Comparison of ENCODE assay signal across 1 cellular context in genomic region chr10:73110345-73110849, GRCh38.
A peak's percentile ranks its signal among the peaks of the same experiment; 100 is the strongest.
TF ChIP-seq lines count a peak whose summit lies in the region.

Gene NUDT13 (plus strand): TSS chr10:73110455. CDS start chr10:73114366, 3,911 bp downstream.

TF ChIP-seq in K562, 482 proteins besides CTCF, POLR2A, EP300 and RAD21 (continued from another document and continues in another):
- TF ChIP-seq NCOA1 (IDR thresholded peaks at IDR 0.05; ENCODE audit: low read depth) (peak; percentile 11; the same call in 1 of the 2 replicates), MTA3 (IDR thresholded peaks at IDR 0.05; ENCODE audit: borderline replicate concordance) (no peak), OTX1 (CRISPR knock-in tag; IDR thresholded peaks at IDR 0.05) (no peak), BRD9 (IDR thresholded peaks at IDR 0.05; ENCODE audit: low read depth, partially characterized antibody) (no peak), NKRF (IDR thresholded peaks at IDR 0.05; ENCODE audit: borderline replicate concordance) (no peak), HDGF (IDR thresholded peaks at IDR 0.05) (no peak), ILK (tag; IDR thresholded peaks at IDR 0.05; ENCODE audit: borderline replicate concordance, low read depth) (no peak), ARNT (IDR thresholded peaks at IDR 0.05) (peak; percentile 63 to 90; a peak in 3 of 4 replicates), ZSCAN32 (CRISPR knock-in tag; IDR thresholded peaks at IDR 0.05) (no peak), ESRRA (IDR thresholded peaks at IDR 0.05; ENCODE audit: borderline replicate concordance, low read depth) (no peak; the same call in 1 of the 2 replicates), ZNF212 (CRISPR knock-in tag; IDR thresholded peaks at IDR 0.05) (no peak), E2F1 (CRISPR knock-in tag; IDR thresholded peaks at IDR 0.05) (no peak), FOXJ3 (CRISPR knock-in tag; IDR thresholded peaks at IDR 0.05) (no peak), ATF3 (IDR thresholded peaks at IDR 0.05) (no peak), ATF3 (CRISPR knock-in tag; conservative IDR thresholded peaks at IDR 0.05) (no peak), CCNT2 (IDR thresholded peaks at IDR 0.05; ENCODE audit: borderline replicate concordance, extremely low read depth, insufficient read length, low read depth, low read length) (no peak), ZNF408 (CRISPR knock-in tag; IDR thresholded peaks at IDR 0.05; ENCODE audit: low read depth) (no peak), HBP1 (CRISPR knock-in tag; IDR thresholded peaks at IDR 0.05) (no peak), STAT6 (CRISPR knock-in tag; IDR thresholded peaks at IDR 0.05) (no peak), HLTF (IDR thresholded peaks at IDR 0.05) (no peak), MCM2 (IDR thresholded peaks at IDR 0.05; ENCODE audit: low read depth) (no peak), ZNF41 (CRISPR knock-in tag; conservative IDR thresholded peaks at IDR 0.05) (no peak), SRSF7 (optimal IDR thresholded peaks at IDR 0.05; ENCODE audit: low read depth, low read length) (no peak), XRCC5 (IDR thresholded peaks at IDR 0.05; ENCODE audit: low read depth, low read length) (peak; percentile 46; the same call in 1 of the 2 replicates), ZFP36 (IDR thresholded peaks at IDR 0.05; ENCODE audit: low read depth, low read length, partially characterized antibody) (peak; percentile 22), E4F1 (CRISPR knock-in tag; IDR thresholded peaks at IDR 0.05; ENCODE audit: borderline replicate concordance) (no peak), CHD7 (IDR thresholded peaks at IDR 0.05; ENCODE audit: low read depth, low read length) (no peak), CSDE1 (IDR thresholded peaks at IDR 0.05) (0 out of 4 replicates have a peak, but pooled peaks of 1 of the 2 experiments have one; percentile 39), NUFIP1 (IDR thresholded peaks at IDR 0.05; ENCODE audit: partially characterized antibody) (no peak), FOXM1 (IDR thresholded peaks at IDR 0.05; ENCODE audit: low read depth) (no peak), FOXM1 (CRISPR knock-in tag; IDR thresholded peaks at IDR 0.05; ENCODE audit: low read depth) (no peak), PHB (CRISPR knock-in tag; IDR thresholded peaks at IDR 0.05) (0 out of 2 replicates have a peak, but pooled peaks have one; percentile 62), KAT7 (CRISPR knock-in tag; IDR thresholded peaks at IDR 0.05; ENCODE audit: borderline replicate concordance) (no peak), ZNF431 (CRISPR knock-in tag; IDR thresholded peaks at IDR 0.05) (no peak), SNAPC5 (CRISPR knock-in tag; IDR thresholded peaks at IDR 0.05) (no peak), ZNF707 (CRISPR knock-in tag; conservative IDR thresholded peaks at IDR 0.05) (no peak), ZNF699 (CRISPR knock-in tag; IDR thresholded peaks at IDR 0.05; ENCODE audit: insufficient replicate concordance) (no peak)
